Comparison of ENCODE assay signal across 28 cellular contexts in the genomic region with DNA sequence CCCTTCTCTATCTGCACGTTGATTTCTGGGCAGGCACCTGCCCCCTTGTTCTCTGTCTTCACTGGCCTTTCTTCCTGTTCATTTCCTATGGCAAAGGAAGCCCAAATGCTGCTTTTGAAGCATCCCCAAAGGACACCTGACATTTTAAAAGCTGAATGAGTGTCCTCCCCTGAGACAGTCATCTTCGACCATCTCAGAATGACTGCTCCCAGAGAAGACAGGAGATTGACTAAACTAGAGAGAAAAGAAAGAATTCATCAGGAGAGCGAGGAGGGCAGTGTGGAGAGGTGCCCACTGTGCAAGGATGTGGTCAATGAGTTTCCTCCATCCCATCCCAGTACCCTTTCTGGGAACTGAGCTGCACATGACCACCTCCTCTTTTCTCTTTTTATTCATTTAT. TPM values are rescaled to one million over a fixed set of nuclear protein-coding genes. Genes with fewer than 3 reads are reported as not detected.
"Had no signal": no experiment of that assay in that cellular context is flagged by ENCODE, and none has a peak within 500 bp of the region (broad histone marks: within the 10 kb centered on the region; RNA-seq: fewer than 3 reads in every experiment).

No MANE protein-coding gene starts in this region.

- H3K36me3 Mint-ChIP-seq: activated naive CD4-positive, alpha-beta T cell treated with anti-CD3 and anti-CD28 coated beads, Interleukin-2, amount 50 U/mL, for 72 hours; stimulated activated naive B cell treated with anti-CD40 and anti-IgM and Interleukin-4, amounts not matched to agents 10 μg/mL and 1 μg/mL and 100 μg/mL, for 72 hours had no signal

- H3K27ac ChIP-seq: epithelial cell of prostate, esophagus squamous epithelium, left ventricle myocardium inferior, ovary, prostate gland, skin epidermis, stomach, suprapubic skin, tibial nerve had no signal

- DNase-seq: activated CD4-positive, alpha-beta T cell treated with anti-CD3 and anti-CD28 coated beads for 36 hours; activated CD4-positive, CD25-positive, alpha-beta regulatory T cell; activated naive CD4-positive, alpha-beta T cell; activated T-cell treated with anti-CD3 and anti-CD28 coated beads for 4 hours; activated T-cell treated with anti-CD3 and anti-CD28 coated beads, Interleukin-2, amount 50 U/mL, for 72 hours; dermis blood vessel endothelial cell; effector CD4-positive, alpha-beta T cell; esophagus squamous epithelium; foreskin melanocyte; left ventricle myocardium inferior; mesendoderm; ovary; retina; stimulated activated CD4-positive, alpha-beta T cell treated with anti-CD3 and anti-CD28 coated beads, Interleukin-4, amount 100 ng/mL, for 24 hours; stimulated activated naive B cell treated with anti-CD40 and anti-IgM and Interleukin-4, amounts not matched to agents 10 μg/mL and 1 μg/mL and 100 μg/mL, for 72 hours; stomach had no signal

- H3K9me3 Mint-ChIP-seq: activated naive CD4-positive, alpha-beta T cell treated with anti-CD3 and anti-CD28 coated beads, Interleukin-2, amount 50 U/mL, for 72 hours; stimulated activated naive B cell treated with anti-CD40 and anti-IgM and Interleukin-4, amounts not matched to agents 10 μg/mL and 1 μg/mL and 100 μg/mL, for 72 hours had no signal

- H3K4me3 ChIP-seq: esophagus squamous epithelium, left ventricle myocardium inferior, lung, ovary, prostate gland, skin epidermis, stomach, suprapubic skin, tibial nerve had no signal

- H3K4me1 ChIP-seq: prostate gland had no signal

- H3K9me3 ChIP-seq: esophagus squamous epithelium, left ventricle myocardium inferior, ovary, prostate gland, stomach, suprapubic skin, tibial nerve had no signal

- H3K27ac Mint-ChIP-seq: activated CD4-positive, alpha-beta T cell treated with anti-CD3 and anti-CD28 coated beads for 36 hours; activated naive CD4-positive, alpha-beta T cell treated with anti-CD3 and anti-CD28 coated beads, Interleukin-2, amount 50 U/mL, for 72 hours; activated T-cell treated with anti-CD3 and anti-CD28 coated beads, Interleukin-2, amount 50 U/mL, for 72 hours; stimulated activated naive B cell treated with anti-CD40 and anti-IgM and Interleukin-4, amounts not matched to agents 10 μg/mL and 1 μg/mL and 100 μg/mL, for 72 hours had no signal

- H3K27me3 Mint-ChIP-seq: activated CD4-positive, alpha-beta T cell treated with anti-CD3 and anti-CD28 coated beads for 36 hours; stimulated activated naive B cell treated with anti-CD40 and anti-IgM and Interleukin-4, amounts not matched to agents 10 μg/mL and 1 μg/mL and 100 μg/mL, for 72 hours had no signal

- H3K4me3 Mint-ChIP-seq: activated CD4-positive, alpha-beta T cell treated with anti-CD3 and anti-CD28 coated beads for 36 hours; activated T-cell treated with anti-CD3 and anti-CD28 coated beads, Interleukin-2, amount 50 U/mL, for 72 hours; stimulated activated naive B cell treated with anti-CD40 and anti-IgM and Interleukin-4, amounts not matched to agents 10 μg/mL and 1 μg/mL and 100 μg/mL, for 72 hours had no signal

- H3K4me1 Mint-ChIP-seq: activated CD4-positive, alpha-beta T cell treated with anti-CD3 and anti-CD28 coated beads for 36 hours; stimulated activated naive B cell treated with anti-CD40 and anti-IgM and Interleukin-4, amounts not matched to agents 10 μg/mL and 1 μg/mL and 100 μg/mL, for 72 hours had no signal

- ATAC-seq: activated CD4-positive, alpha-beta T cell treated with anti-CD3 and anti-CD28 coated beads for 36 hours; activated naive CD4-positive, alpha-beta T cell treated with anti-CD3 and anti-CD28 coated beads, Interleukin-2, amount 50 U/mL, for 72 hours; activated T-cell treated with anti-CD3 and anti-CD28 coated beads, Interleukin-2, amount 50 U/mL, for 72 hours; sciatic nerve; stimulated activated naive B cell treated with anti-CD40 and anti-IgM and Interleukin-4, amounts not matched to agents 10 μg/mL and 1 μg/mL and 100 μg/mL, for 72 hours had no signal

- FAIRE-seq: bronchial epithelial cell, colon, islet of Langerhans had no signal

- H3K36me3 ChIP-seq: esophagus squamous epithelium, left ventricle myocardium inferior, ovary, prostate gland, stomach, suprapubic skin, tibial nerve had no signal

RNA-seq across cellular contexts. Expression of gene SEMA6A, which starts 51.9 kb away (rescaled TPM):
- total RNA-seq: activated CD4-positive, alpha-beta T cell treated with anti-CD3 and anti-CD28 coated beads for 36 hours; T-helper 2 cell treated with Interferon-gamma antibody and Interleukin-4, amounts not matched to agents 100 ng/mL and 5 ng/mL, for 36 hours had no signal
